In the genomic region with DNA sequence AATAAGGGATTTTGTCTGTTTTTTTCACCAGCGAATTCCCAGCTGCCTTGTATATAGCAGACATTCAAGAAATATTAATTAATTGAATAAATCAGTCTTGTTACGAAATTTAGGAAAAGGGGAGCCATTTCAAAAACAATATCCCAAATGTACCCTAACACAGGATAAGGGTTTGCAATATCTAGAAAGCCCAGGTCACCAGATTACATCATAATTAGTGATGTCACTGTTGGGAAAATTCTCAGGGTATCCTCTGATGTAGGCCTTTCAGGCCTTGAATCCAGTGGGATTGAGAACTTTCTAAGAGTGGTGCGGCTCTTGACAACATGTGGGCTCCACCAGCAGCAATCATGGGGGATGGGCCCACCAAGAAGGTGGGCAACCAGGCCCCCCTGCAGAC, we compare ENCODE assay signal across 1 cellular context.
TF ChIP-seq lines count a peak whose summit lies in the region.

A gene with protein sequence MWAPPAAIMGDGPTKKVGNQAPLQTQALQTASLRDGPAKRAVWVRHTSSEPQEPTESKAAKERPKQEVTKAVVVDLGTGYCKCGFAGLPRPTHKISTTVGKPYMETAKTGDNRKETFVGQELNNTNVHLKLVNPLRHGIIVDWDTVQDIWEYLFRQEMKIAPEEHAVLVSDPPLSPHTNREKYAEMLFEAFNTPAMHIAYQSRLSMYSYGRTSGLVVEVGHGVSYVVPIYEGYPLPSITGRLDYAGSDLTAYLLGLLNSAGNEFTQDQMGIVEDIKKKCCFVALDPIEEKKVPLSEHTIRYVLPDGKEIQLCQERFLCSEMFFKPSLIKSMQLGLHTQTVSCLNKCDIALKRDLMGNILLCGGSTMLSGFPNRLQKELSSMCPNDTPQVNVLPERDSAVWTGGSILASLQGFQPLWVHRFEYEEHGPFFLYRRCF (plus strand): TSS at position 270 of the 400 bp plus-strand sequence. CDS start 57 bp downstream, at position 327.

TF ChIP-seq in HepG2, 621 proteins besides CTCF, POLR2A, EP300 and RAD21:
- TF ChIP-seq ATF7 (IDR thresholded peaks at IDR 0.05) = peak; percentile 68
- TF ChIP-seq ATF7 (CRISPR knock-in tag; IDR thresholded peaks at IDR 0.05) = no peak
- TF ChIP-seq MEIS1 (CRISPR knock-in tag; IDR thresholded peaks at IDR 0.05; ENCODE audit: borderline replicate concordance) = no peak
- TF ChIP-seq, protein P1, sequence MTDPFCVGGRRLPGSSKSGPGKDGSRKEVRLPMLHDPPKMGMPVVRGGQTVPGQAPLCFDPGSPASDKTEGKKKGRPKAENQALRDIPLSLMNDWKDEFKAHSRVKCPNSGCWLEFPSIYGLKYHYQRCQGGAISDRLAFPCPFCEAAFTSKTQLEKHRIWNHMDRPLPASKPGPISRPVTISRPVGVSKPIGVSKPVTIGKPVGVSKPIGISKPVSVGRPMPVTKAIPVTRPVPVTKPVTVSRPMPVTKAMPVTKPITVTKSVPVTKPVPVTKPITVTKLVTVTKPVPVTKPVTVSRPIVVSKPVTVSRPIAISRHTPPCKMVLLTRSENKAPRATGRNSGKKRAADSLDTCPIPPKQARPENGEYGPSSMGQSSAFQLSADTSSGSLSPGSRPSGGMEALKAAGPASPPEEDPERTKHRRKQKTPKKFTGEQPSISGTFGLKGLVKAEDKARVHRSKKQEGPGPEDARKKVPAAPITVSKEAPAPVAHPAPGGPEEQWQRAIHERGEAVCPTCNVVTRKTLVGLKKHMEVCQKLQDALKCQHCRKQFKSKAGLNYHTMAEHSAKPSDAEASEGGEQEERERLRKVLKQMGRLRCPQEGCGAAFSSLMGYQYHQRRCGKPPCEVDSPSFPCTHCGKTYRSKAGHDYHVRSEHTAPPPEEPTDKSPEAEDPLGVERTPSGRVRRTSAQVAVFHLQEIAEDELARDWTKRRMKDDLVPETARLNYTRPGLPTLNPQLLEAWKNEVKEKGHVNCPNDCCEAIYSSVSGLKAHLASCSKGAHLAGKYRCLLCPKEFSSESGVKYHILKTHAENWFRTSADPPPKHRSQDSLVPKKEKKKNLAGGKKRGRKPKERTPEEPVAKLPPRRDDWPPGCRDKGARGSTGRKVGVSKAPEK (CRISPR knock-in tag; IDR thresholded peaks at IDR 0.05; ENCODE audit: borderline replicate concordance) = no peak
- peak; percentile 20; the same call in 1 of the 2 replicates for TF ChIP-seq CEBPB (IDR thresholded peaks at IDR 0.05; ENCODE audit: borderline replicate concordance, low read depth, low read length)
- no peak for TF ChIP-seq ZKSCAN1 (IDR thresholded peaks at IDR 0.05; ENCODE audit: low read length)
- TF ChIP-seq ZNF143 (CRISPR knock-in tag; IDR thresholded peaks at IDR 0.05) = no peak
- no peak for TF ChIP-seq POGZ (CRISPR knock-in tag; IDR thresholded peaks at IDR 0.05)
- no peak for TF ChIP-seq NCOA5 (CRISPR knock-in tag; IDR thresholded peaks at IDR 0.05)
TF ChIP-seq in HepG2: peak in this region for 2.
